9 cellular contexts compared by ENCODE assay signal in the genomic region with DNA sequence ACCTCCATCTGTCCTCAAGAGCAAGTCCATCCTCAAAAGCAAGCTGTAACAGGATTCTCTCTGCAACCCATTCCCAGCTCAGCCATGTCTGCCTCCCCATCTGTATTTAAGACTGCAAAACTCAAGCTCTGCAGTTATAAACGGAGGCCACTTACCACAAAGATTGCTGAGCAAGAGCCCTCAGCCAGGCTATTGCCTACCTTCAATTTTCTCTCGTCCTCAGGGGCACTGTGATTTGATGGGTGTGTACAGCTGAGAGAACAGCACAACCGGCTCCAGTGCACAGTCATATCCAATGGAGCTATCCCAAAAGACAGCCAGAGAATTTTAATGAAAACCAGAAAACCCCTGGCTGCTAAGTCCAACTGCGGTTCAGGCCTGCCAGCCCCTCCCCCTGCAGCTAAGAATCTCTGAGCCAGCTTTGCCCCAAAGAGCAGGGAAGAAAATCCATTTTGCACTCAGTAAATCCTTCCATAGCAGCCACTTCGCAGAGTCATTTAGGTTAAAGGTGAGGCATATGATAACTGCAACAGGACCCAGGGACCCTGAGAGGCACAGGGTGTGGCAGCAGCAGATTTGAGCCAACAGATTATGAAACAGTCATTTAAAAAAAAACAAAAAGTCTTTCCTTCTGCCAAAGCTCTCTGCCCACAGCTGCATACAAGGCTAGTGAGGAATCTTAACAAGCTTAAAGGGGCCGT. TPM values are rescaled to one million over a fixed set of nuclear protein-coding genes. Genes with fewer than 3 reads are reported as not detected.
DNase-seq lines count a peak whose midpoint lies in the region; ATAC-seq, FAIRE-seq and TF ChIP-seq lines count a peak whose summit lies in the region.
"Had no signal": no experiment of that assay in that cellular context is flagged by ENCODE, and none has a peak within 500 bp of the region (broad histone marks: within the 10 kb centered on the region; RNA-seq: fewer than 3 reads in every experiment).

No MANE protein-coding gene starts in this region.

- TF ChIP-seq CTCF in CD4-positive, alpha-beta T cell (IDR thresholded peaks at IDR 0.05): no peak
- TF ChIP-seq CTCF in WTC11 (IDR thresholded peaks at IDR 0.05): no peak
- no peak for TF ChIP-seq CTCF in GM20000 (IDR thresholded peaks at IDR 0.05; ENCODE audit: extremely low read depth, missing control alignments)

- H3K36me3 Mint-ChIP-seq in CD4-positive, alpha-beta T cell (ENCODE audit: low read depth): peaks cover 7% of the 10 kb centered on the region
- no peaks in the 10 kb centered on the region for H3K36me3 Mint-ChIP-seq in WTC11

- DNase-seq in CD4-positive, alpha-beta T cell: no peak
- DNase-seq in WTC11 (ENCODE audit: low spot score) (no peak), left ventricle myocardium superior (peak; percentile 56), GM20000 (ENCODE audit: low spot score) (no peak), frontal cortex (ENCODE audit: low spot score in 2 of 2) (no peak)

- intact Hi-C loops in CD4-positive, alpha-beta T cell (cut with DNase I, micrococcal nuclease): no loop called here
- intact Hi-C loops in left ventricle myocardium superior (cut with micrococcal nuclease): no loop called here

- no peak for FAIRE-seq in frontal cortex (lab: Jason Lieb, UNC)

- no peak for ATAC-seq in CD4-positive, alpha-beta T cell (ENCODE audit: poor library complexity)
- ATAC-seq in HG03066 (IDR thresholded peaks at IDR 0.05; ENCODE audit: low read depth, unreplicated experiment) (peak; percentile 48), WTC11 (peak; percentile 48), left ventricle myocardium superior (peak; percentile 91), HG02642 (IDR thresholded peaks at IDR 0.05; ENCODE audit: poor library complexity, unreplicated experiment) (no peak)

- no peaks in the 10 kb centered on the region for H3K27me3 ChIP-seq in CD4-positive, alpha-beta T cell (ENCODE audit: control insufficient read depth, insufficient read depth, low read length)
- no peaks in the 10 kb centered on the region for H3K27me3 ChIP-seq in skeletal muscle tissue (ENCODE audit: control insufficient read depth in 3 of 3, insufficient read depth in 3 of 3, low read length in 3 of 3)

- H3K4me3 ChIP-seq in skeletal muscle tissue (ENCODE audit: low read length in 3 of 3): peak overlapping the region; percentile 50 to 72 (median 61)
- H3K4me3 ChIP-seq: HAP-1 had no signal

- no peaks in the 10 kb centered on the region for H3K36me3 ChIP-seq in skeletal muscle tissue (ENCODE audit: control insufficient read depth in 3 of 3, insufficient read depth in 3 of 3, low read length in 3 of 3)
- H3K36me3 ChIP-seq: HAP-1 had no signal

- peaks cover 41 to 50% (median 48%) of the 10 kb centered on the region in 3 donors for H3K4me1 ChIP-seq in skeletal muscle tissue (ENCODE audit: control insufficient read depth in 3 of 3, insufficient read depth in 3 of 3, low read length in 3 of 3)

- POLR2A ChIA-PET in CD4-positive, alpha-beta T cell (lab: Charles Lee): no interaction called here
- POLR2A ChIA-PET in WTC11 (lab: Charles Lee): interaction anchor here (0.6 to 1.5 kb wide), 3 partner anchors 15 to 63 kb away, joined by 3 to 4 read pairs (median 3); a partner anchor contains a TSS

- no peaks in the 10 kb centered on the region for H3K9me3 ChIP-seq in CD4-positive, alpha-beta T cell (ENCODE audit: control insufficient read depth, low read length)
- no peaks in the 10 kb centered on the region for H3K9me3 ChIP-seq in skeletal muscle tissue (ENCODE audit: control insufficient read depth in 3 of 3, low read length in 3 of 3)
- H3K9me3 ChIP-seq: HAP-1 had no signal

- no peak overlapping the region for H3K27ac ChIP-seq in CD4-positive, alpha-beta T cell (ENCODE audit: low read depth, low read length)
- H3K27ac ChIP-seq in skeletal muscle tissue (ENCODE audit: low read depth, low read length): peak overlapping the region; percentile 70

- CTCF ChIA-PET in CD4-positive, alpha-beta T cell (lab: Charles Lee): no interaction called here
- CTCF ChIA-PET in WTC11 (lab: Charles Lee): interaction anchor here (2.1 kb wide), 1 partner anchor 167 kb away, joined by 4 read pairs; no protein-coding TSS in a partner anchor

- peak overlapping the region; percentile 5 for H3K4me3 Mint-ChIP-seq in CD4-positive, alpha-beta T cell
- H3K4me3 Mint-ChIP-seq in WTC11: no peak overlapping the region

- no peaks in the 10 kb centered on the region for H3K27me3 Mint-ChIP-seq in CD4-positive, alpha-beta T cell
- H3K27me3 Mint-ChIP-seq in WTC11 (ENCODE audit: low read depth): no peaks in the 10 kb centered on the region

- H3K9me3 Mint-ChIP-seq in CD4-positive, alpha-beta T cell: no peaks in the 10 kb centered on the region
- H3K9me3 Mint-ChIP-seq in WTC11: no peaks in the 10 kb centered on the region

- H3K4me1 Mint-ChIP-seq in CD4-positive, alpha-beta T cell (ENCODE audit: low read depth): peaks cover 34% of the 10 kb centered on the region
- peaks cover 18% of the 10 kb centered on the region for H3K4me1 Mint-ChIP-seq in WTC11

- H3K9ac ChIP-seq in skeletal muscle tissue (ENCODE audit: low read depth in 1 of 3, low read length in 3 of 3): peak overlapping the region; percentile 41 to 78 (median 68)

- no peak overlapping the region for H3K27ac Mint-ChIP-seq in CD4-positive, alpha-beta T cell
- H3K27ac Mint-ChIP-seq in WTC11: peak overlapping the region; percentile 48; the same call in 1 of the 2 replicates

TF ChIP-seq in WTC11, 78 proteins besides CTCF, POLR2A, EP300 and RAD21:
- TF ChIP-seq NR3C1 (CRISPR knock-in tag; conservative IDR thresholded peaks at IDR 0.05; ENCODE audit: low read depth): no peak
- TF ChIP-seq, protein P1, sequence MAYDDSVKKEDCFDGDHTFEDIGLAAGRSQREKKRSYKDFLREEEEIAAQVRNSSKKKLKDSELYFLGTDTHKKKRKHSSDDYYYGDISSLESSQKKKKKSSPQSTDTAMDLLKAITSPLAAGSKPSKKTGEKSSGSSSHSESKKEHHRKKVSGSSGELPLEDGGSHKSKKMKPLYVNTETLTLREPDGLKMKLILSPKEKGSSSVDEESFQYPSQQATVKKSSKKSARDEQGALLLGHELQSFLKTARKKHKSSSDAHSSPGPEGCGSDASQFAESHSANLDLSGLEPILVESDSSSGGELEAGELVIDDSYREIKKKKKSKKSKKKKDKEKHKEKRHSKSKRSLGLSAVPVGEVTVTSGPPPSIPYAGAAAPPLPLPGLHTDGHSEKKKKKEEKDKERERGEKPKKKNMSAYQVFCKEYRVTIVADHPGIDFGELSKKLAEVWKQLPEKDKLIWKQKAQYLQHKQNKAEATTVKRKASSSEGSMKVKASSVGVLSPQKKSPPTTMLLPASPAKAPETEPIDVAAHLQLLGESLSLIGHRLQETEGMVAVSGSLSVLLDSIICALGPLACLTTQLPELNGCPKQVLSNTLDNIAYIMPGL (CRISPR knock-in tag; IDR thresholded peaks at IDR 0.05): no peak
- no peak for TF ChIP-seq ZNF423 (CRISPR knock-in tag; IDR thresholded peaks at IDR 0.05)
- no peak for TF ChIP-seq NR1H2 (CRISPR knock-in tag; IDR thresholded peaks at IDR 0.05)
- TF ChIP-seq TEAD4 (CRISPR knock-in tag; IDR thresholded peaks at IDR 0.05): no peak
- TF ChIP-seq SMAD4 (CRISPR knock-in tag; IDR thresholded peaks at IDR 0.05): no peak
- TF ChIP-seq ATF1 (CRISPR knock-in tag; IDR thresholded peaks at IDR 0.05): no peak
- TF ChIP-seq, protein P2, sequence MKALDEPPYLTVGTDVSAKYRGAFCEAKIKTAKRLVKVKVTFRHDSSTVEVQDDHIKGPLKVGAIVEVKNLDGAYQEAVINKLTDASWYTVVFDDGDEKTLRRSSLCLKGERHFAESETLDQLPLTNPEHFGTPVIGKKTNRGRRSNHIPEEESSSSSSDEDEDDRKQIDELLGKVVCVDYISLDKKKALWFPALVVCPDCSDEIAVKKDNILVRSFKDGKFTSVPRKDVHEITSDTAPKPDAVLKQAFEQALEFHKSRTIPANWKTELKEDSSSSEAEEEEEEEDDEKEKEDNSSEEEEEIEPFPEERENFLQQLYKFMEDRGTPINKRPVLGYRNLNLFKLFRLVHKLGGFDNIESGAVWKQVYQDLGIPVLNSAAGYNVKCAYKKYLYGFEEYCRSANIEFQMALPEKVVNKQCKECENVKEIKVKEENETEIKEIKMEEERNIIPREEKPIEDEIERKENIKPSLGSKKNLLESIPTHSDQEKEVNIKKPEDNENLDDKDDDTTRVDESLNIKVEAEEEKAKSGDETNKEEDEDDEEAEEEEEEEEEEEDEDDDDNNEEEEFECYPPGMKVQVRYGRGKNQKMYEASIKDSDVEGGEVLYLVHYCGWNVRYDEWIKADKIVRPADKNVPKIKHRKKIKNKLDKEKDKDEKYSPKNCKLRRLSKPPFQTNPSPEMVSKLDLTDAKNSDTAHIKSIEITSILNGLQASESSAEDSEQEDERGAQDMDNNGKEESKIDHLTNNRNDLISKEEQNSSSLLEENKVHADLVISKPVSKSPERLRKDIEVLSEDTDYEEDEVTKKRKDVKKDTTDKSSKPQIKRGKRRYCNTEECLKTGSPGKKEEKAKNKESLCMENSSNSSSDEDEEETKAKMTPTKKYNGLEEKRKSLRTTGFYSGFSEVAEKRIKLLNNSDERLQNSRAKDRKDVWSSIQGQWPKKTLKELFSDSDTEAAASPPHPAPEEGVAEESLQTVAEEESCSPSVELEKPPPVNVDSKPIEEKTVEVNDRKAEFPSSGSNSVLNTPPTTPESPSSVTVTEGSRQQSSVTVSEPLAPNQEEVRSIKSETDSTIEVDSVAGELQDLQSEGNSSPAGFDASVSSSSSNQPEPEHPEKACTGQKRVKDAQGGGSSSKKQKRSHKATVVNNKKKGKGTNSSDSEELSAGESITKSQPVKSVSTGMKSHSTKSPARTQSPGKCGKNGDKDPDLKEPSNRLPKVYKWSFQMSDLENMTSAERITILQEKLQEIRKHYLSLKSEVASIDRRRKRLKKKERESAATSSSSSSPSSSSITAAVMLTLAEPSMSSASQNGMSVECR (CRISPR knock-in tag; IDR thresholded peaks at IDR 0.05; ENCODE audit: borderline replicate concordance): no peak
- no peak for TF ChIP-seq TP53 (CRISPR knock-in tag; IDR thresholded peaks at IDR 0.05)
- no peak for TF ChIP-seq ZNF671 (CRISPR knock-in tag; IDR thresholded peaks at IDR 0.05)

RNA-seq across cellular contexts. Expression of a gene that starts 37.6 kb away (rescaled TPM):
- total RNA-seq in CD4-positive, alpha-beta T cell: 10 to 100 TPM; 76.2 to 79.2 TPM
- total RNA-seq in WTC11 (2021): 6.2 to 7.5 TPM (median 6.7 TPM) in 3 replicates
- total RNA-seq in left ventricle myocardium superior: 31.3 TPM
- 16.2 TPM for total RNA-seq in skeletal muscle tissue
- total RNA-seq in frontal cortex: 41.2 TPM

Comparison
In these comparisons a context has a peak if more than half of its experiments do, and no peak if none do; other contexts are left out.
1. ATAC-seq: peak in HG03066 (single experiment), WTC11 (single experiment) and left ventricle myocardium superior (single experiment); none in CD4-positive, alpha-beta T cell (single experiment) and HG02642 (single experiment).